ENCODE assay signal across 19 cellular contexts in the genomic region with DNA sequence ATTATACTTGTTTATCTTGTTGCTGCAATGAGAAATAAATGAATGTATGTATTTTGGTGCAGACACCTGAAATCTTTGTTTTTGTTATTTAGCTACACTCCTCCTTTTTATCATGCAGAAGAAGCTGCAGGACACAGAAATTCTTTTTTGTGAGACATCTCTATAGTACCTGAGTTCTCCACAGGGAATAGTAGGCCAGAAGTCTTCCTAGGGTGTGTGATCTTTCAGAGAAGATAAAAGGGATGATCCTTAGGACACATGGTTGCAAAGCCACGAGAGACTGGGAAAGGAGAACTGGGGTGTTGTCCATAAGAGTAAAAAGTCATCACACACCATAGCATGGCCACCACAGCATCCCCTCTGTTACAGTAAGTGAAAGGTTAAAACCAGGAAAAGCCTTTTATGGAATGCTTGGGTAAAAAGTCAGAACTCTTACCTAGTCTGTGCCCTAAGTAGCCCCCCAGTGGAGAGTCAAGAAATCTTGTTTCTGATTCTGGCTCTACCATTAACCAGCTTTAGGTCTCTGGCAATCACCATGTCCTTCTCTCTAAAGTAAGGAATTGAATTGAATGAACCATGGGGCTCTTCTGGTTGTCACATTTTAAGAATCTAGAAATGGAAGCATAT. TPM values are rescaled to one million over a fixed set of nuclear protein-coding genes. Genes with fewer than 3 reads are reported as not detected.
"Had no signal": no experiment of that assay in that cellular context is flagged by ENCODE, and none has a peak within 500 bp of the region (broad histone marks: within the 10 kb centered on the region; RNA-seq: fewer than 3 reads in every experiment).

No MANE protein-coding gene starts in this region.

- FAIRE-seq: astrocyte, kidney, pancreas had no signal

- H3K4me1 ChIP-seq: left lung, pancreas, sigmoid colon, spleen, suprapubic skin had no signal

- ATAC-seq: activated CD8-positive, alpha-beta memory T cell treated with anti-CD3 and anti-CD28 coated beads, Interleukin-2, amount 10 ng/mL, durations not matched to agents 7 days and 5 days; left lung; mucosa of descending colon; naive thymus-derived CD8-positive, alpha-beta T cell; pancreas had no signal

- H3K79me2 ChIP-seq: hepatocyte had no signal

- H3K9me3 ChIP-seq: left lung, mucosa of descending colon, pancreas, sigmoid colon, spleen, suprapubic skin had no signal

- H3K27ac ChIP-seq: cardiac muscle cell, dorsolateral prefrontal cortex, hepatocyte, left lung, pancreas, sigmoid colon, spleen, suprapubic skin had no signal

- DNase-seq: activated CD4-positive, alpha-beta T cell treated with anti-CD3 and anti-CD28 coated beads, Interleukin-2, amount 50 U/mL, for 48 hours; activated CD8-positive, alpha-beta memory T cell treated with anti-CD3 and anti-CD28 coated beads, Interleukin-2, amount 10 ng/mL, durations not matched to agents 7 days and 5 days; activated naive CD4-positive, alpha-beta T cell treated with anti-CD3 and anti-CD28 coated beads, Interleukin-2, amount 10 ng/mL, durations not matched to agents 7 days and 5 days; activated T-cell treated with anti-CD3 and anti-CD28 coated beads, Interleukin-2, amount 50 U/mL, for 1 hour; dorsolateral prefrontal cortex; kidney; left lung; mucosa of descending colon; naive thymus-derived CD8-positive, alpha-beta T cell; pancreas; sigmoid colon; spleen had no signal

- H3K4me3 ChIP-seq: cardiac muscle cell, dorsolateral prefrontal cortex, hepatocyte, left lung, mucosa of descending colon, pancreas, sigmoid colon, spleen, suprapubic skin had no signal

- H3K4me2 ChIP-seq: hepatocyte had no signal

- H3K27me3 ChIP-seq: cardiac muscle cell, hepatocyte, left lung, pancreas, sigmoid colon, spleen, suprapubic skin had no signal

- H2AFZ ChIP-seq: hepatocyte had no signal

- H3K36me3 ChIP-seq: left lung, pancreas, sigmoid colon, spleen, suprapubic skin had no signal

RNA-seq across cellular contexts. Expression of a gene that starts 31.9 kb away (rescaled TPM):
- total RNA-seq: activated CD8-positive, alpha-beta memory T cell treated with anti-CD3 and anti-CD28 coated beads, Interleukin-2, amount 10 ng/mL, durations not matched to agents 7 days and 5 days; activated T-helper 2 cell treated with anti-CD3 and anti-CD28 coated beads, Interferon-gamma antibody, Interleukin-2, Interleukin-4, amounts not matched to agents 10 μg/mL and 5 μg/mL and 100 μg/mL, durations not matched to agents 14 hours and 24 hours and 36 hours; astrocyte; kidney; left lung; naive thymus-derived CD8-positive, alpha-beta T cell; sigmoid colon; spleen had no signal
- polyA plus RNA-seq: adipose tissue; esophagus; naive thymus-derived CD8-positive, alpha-beta T cell; pancreas; spleen had no signal
